In the genomic region with DNA sequence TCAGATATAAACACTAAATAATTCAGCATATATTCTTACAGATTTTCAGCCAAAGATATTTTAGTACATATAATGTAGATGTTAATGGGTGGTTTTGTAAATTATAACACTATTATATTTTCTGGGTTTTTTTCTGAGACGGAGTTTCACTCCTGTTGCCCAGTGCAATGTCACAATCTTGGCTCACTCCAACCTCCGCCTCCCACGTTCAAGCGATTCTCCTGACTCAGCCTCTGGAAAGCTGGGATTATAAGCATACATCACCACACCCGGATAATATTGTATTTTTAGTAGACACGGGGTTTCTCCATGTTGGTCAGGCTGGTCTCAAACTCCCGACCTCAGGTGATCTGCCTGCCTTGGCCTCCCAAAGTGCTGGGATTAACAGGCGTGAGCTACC, we compare ENCODE assay signal across 6 cellular contexts. TPM values are rescaled to one million over a fixed set of nuclear protein-coding genes. Genes with fewer than 3 reads are reported as not detected.
"Had no signal": no experiment of that assay in that cellular context is flagged by ENCODE, and none has a peak within 500 bp of the region (broad histone marks: within the 10 kb centered on the region; RNA-seq: fewer than 3 reads in every experiment).

No MANE protein-coding gene starts in this region.

RNA-seq across cellular contexts. Expression of gene SLC2A14, which starts 29.7 kb away (rescaled TPM):
- total RNA-seq: occipital lobe, pulmonary artery endothelial cell, right atrium auricular region, upper lobe of right lung had no signal
- polyA plus RNA-seq: neural cell, spleen had no signal
